Comparison of ENCODE assay signal across 19 cellular contexts in the genomic region with DNA sequence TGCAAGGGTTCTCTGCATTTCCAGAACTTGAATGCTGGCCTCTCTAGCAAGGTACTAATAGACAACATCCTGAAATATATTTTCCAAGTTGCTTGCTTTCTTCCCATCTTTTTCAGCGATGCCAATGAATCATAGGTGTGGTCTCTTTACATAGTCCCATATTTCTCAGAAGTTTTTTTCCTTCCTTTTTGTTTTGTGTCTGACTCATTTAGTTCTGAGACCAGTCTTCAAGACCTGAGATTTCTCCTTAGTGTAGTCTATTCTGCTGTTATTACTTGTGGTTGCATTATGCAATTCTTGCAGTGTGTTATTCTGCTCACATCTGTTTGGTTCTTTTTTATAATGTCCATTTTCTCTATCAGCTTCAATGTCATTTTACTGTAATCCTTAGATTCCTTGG.
"Had no signal": no experiment of that assay in that cellular context is flagged by ENCODE, and none has a peak within 500 bp of the region (broad histone marks: within the 10 kb centered on the region; RNA-seq: fewer than 3 reads in every experiment).

No MANE protein-coding gene starts in this region.

- H3K27ac Mint-ChIP-seq: activated CD4-positive, alpha-beta T cell treated with anti-CD3 and anti-CD28 coated beads, Interleukin-2, amount 10 ng/mL, durations not matched to agents 24 days and 14 days; activated CD8-positive, alpha-beta T cell treated with anti-CD3 and anti-CD28 coated beads for 36 hours; activated naive CD8-positive, alpha-beta T cell treated with anti-CD3 and anti-CD28 coated beads, Interleukin-2, amount 10 ng/mL, durations not matched to agents 7 days and 5 days; activated T-cell treated with anti-CD3 and anti-CD28 coated beads, Interleukin-2, amount 50 U/mL, for 24 hours; activated T-helper 2 cell treated with anti-CD3 and anti-CD28 coated beads, Interferon-gamma antibody, Interleukin-2, Interleukin-4, amounts not matched to agents 10 μg/mL and 5 μg/mL and 100 μg/mL, durations not matched to agents 14 hours and 24 hours and 36 hours; natural killer cell treated with Interleukin-12 subunit alpha and Interleukin-12 subunit beta and Interleukin-15 and Interleukin-18, amount 100 ng/mL, for 72 hours; stimulated activated memory B cell treated with anti-CD40 and anti-IgM and Interleukin-4, amounts not matched to agents 10 μg/mL and 1 μg/mL and 100 μg/mL, for 72 hours; type B pancreatic cell had no signal

- H3K4me1 ChIP-seq: lower lobe of right lung, spleen, testis had no signal

- H3K9me3 Mint-ChIP-seq: activated CD4-positive, alpha-beta T cell treated with anti-CD3 and anti-CD28 coated beads, Interleukin-2, amount 10 ng/mL, durations not matched to agents 24 days and 14 days; activated CD8-positive, alpha-beta T cell treated with anti-CD3 and anti-CD28 coated beads for 36 hours; activated naive CD8-positive, alpha-beta T cell treated with anti-CD3 and anti-CD28 coated beads, Interleukin-2, amount 10 ng/mL, durations not matched to agents 7 days and 5 days; activated T-helper 2 cell treated with anti-CD3 and anti-CD28 coated beads, Interferon-gamma antibody, Interleukin-2, Interleukin-4, amounts not matched to agents 10 μg/mL and 5 μg/mL and 100 μg/mL, durations not matched to agents 14 hours and 24 hours and 36 hours; stimulated activated memory B cell treated with anti-CD40 and anti-IgM and Interleukin-4, amounts not matched to agents 10 μg/mL and 1 μg/mL and 100 μg/mL, for 72 hours; type B pancreatic cell had no signal

- H3K4me3 Mint-ChIP-seq: activated CD4-positive, alpha-beta T cell treated with anti-CD3 and anti-CD28 coated beads, Interleukin-2, amount 10 ng/mL, durations not matched to agents 24 days and 14 days; activated CD8-positive, alpha-beta T cell treated with anti-CD3 and anti-CD28 coated beads for 36 hours; activated naive CD8-positive, alpha-beta T cell treated with anti-CD3 and anti-CD28 coated beads, Interleukin-2, amount 10 ng/mL, durations not matched to agents 7 days and 5 days; activated T-cell treated with anti-CD3 and anti-CD28 coated beads, Interleukin-2, amount 50 U/mL, for 24 hours; central memory CD8-positive, alpha-beta T cell; natural killer cell treated with Interleukin-12 subunit alpha and Interleukin-12 subunit beta and Interleukin-15 and Interleukin-18, amount 100 ng/mL, for 72 hours; stimulated activated memory B cell treated with anti-CD40 and anti-IgM and Interleukin-4, amounts not matched to agents 10 μg/mL and 1 μg/mL and 100 μg/mL, for 72 hours; type B pancreatic cell had no signal

- H3K27me3 Mint-ChIP-seq: activated CD4-positive, alpha-beta T cell treated with anti-CD3 and anti-CD28 coated beads, Interleukin-2, amount 10 ng/mL, durations not matched to agents 24 days and 14 days; activated CD8-positive, alpha-beta T cell treated with anti-CD3 and anti-CD28 coated beads for 36 hours; activated naive CD8-positive, alpha-beta T cell treated with anti-CD3 and anti-CD28 coated beads, Interleukin-2, amount 10 ng/mL, durations not matched to agents 7 days and 5 days; activated T-cell treated with anti-CD3 and anti-CD28 coated beads, Interleukin-2, amount 50 U/mL, for 24 hours; central memory CD8-positive, alpha-beta T cell; natural killer cell treated with Interleukin-12 subunit alpha and Interleukin-12 subunit beta and Interleukin-15 and Interleukin-18, amount 100 ng/mL, for 72 hours; type B pancreatic cell had no signal

- H3K36me3 ChIP-seq: brain microvascular endothelial cell, lower lobe of right lung, spleen had no signal

- H3K9me3 ChIP-seq: lower lobe of right lung, testis had no signal

- H3K27ac ChIP-seq: brain microvascular endothelial cell, lower lobe of right lung, spleen, testis had no signal

- ATAC-seq: activated CD8-positive, alpha-beta T cell treated with anti-CD3 and anti-CD28 coated beads for 36 hours; left colon; natural killer cell treated with Interleukin-12 subunit alpha and Interleukin-12 subunit beta and Interleukin-15 and Interleukin-18, amount 100 ng/mL, for 72 hours had no signal

- DNase-seq: activated naive CD4-positive, alpha-beta T cell treated with Interleukin-2 at 50 U/mL for 16 hours; activated naive CD8-positive, alpha-beta T cell treated with anti-CD3 and anti-CD28 coated beads, Interleukin-2, amount 10 ng/mL, durations not matched to agents 7 days and 5 days; activated T-cell treated with anti-CD3 and anti-CD28 coated beads, Interleukin-2, amount 50 U/mL, for 24 hours; effector CD4-positive, alpha-beta T cell; glutamatergic neuron; left colon; lower lobe of right lung; spleen; stimulated activated CD4-positive, alpha-beta T cell treated with anti-CD3 and anti-CD28 coated beads, Interleukin-4, amount 100 ng/mL, for 4 hours; T-helper 9 cell had no signal

- H3K4me3 ChIP-seq: lower lobe of right lung, spleen, testis had no signal

- H3K36me3 Mint-ChIP-seq: activated naive CD8-positive, alpha-beta T cell treated with anti-CD3 and anti-CD28 coated beads, Interleukin-2, amount 10 ng/mL, durations not matched to agents 7 days and 5 days; natural killer cell treated with Interleukin-12 subunit alpha and Interleukin-12 subunit beta and Interleukin-15 and Interleukin-18, amount 100 ng/mL, for 72 hours; stimulated activated memory B cell treated with anti-CD40 and anti-IgM and Interleukin-4, amounts not matched to agents 10 μg/mL and 1 μg/mL and 100 μg/mL, for 72 hours; type B pancreatic cell had no signal

- H3K4me1 Mint-ChIP-seq: activated CD4-positive, alpha-beta T cell treated with anti-CD3 and anti-CD28 coated beads, Interleukin-2, amount 10 ng/mL, durations not matched to agents 24 days and 14 days; activated naive CD8-positive, alpha-beta T cell treated with anti-CD3 and anti-CD28 coated beads, Interleukin-2, amount 10 ng/mL, durations not matched to agents 7 days and 5 days; central memory CD8-positive, alpha-beta T cell had no signal

- H3K27me3 ChIP-seq: brain microvascular endothelial cell, testis had no signal
